In the genomic region with DNA sequence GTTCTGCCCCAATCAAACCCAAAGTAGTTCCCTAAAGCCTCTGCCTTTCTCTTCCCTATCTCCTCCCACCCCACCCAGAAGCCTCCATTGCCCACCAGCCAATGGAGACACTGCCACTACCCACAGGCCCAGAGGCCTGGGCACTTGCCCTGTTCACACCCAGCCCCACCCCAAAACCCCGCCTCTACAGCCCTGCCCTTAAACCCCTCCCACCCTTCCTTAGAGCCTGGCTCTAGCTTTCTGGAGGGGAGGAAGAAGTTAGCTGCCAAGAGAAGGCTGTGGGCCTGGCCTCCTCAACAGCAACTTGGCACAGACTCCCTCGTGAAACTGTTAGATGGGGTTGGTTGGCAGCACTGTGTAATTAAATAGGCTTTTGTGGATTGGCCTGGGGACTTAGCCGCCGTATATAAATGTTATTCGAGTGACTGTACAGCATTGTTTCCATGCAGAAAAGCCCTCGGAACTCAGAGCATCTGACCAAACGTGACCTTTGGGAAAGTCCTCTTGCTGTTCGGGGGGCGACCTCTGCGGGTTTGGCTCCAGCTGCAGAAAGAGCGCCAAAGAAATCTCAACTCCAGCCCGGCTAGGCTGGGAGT, we compare ENCODE assay signal across 8 cellular contexts. TPM values are rescaled to one million over a fixed set of nuclear protein-coding genes. Genes with fewer than 3 reads are reported as not detected.
DNase-seq lines count a peak whose midpoint lies in the region; ATAC-seq and TF ChIP-seq lines count a peak whose summit lies in the region.

No MANE protein-coding gene starts in this region.

- H3K4me3 Mint-ChIP-seq in activated CD8-positive, alpha-beta memory T cell treated with anti-CD3 and anti-CD28 coated beads, Interleukin-2, amount 10 ng/mL, durations not matched to agents 7 days and 5 days, result peak overlapping the region; percentile 76
- peak overlapping the region; percentile 78 to 85 for H3K4me3 Mint-ChIP-seq in effector memory CD8-positive, alpha-beta T cell

- POLR2A ChIA-PET in Panc1 (lab: Charles Lee), result no interaction called here

- H3K9me3 Mint-ChIP-seq in activated CD8-positive, alpha-beta memory T cell treated with anti-CD3 and anti-CD28 coated beads, Interleukin-2, amount 10 ng/mL, durations not matched to agents 7 days and 5 days (ENCODE audit: low read depth), result no peaks in the 10 kb centered on the region
- H3K9me3 Mint-ChIP-seq in effector memory CD8-positive, alpha-beta T cell, result no peaks in the 10 kb centered on the region

- H3K9me3 ChIP-seq in Panc1 (ENCODE audit: control insufficient read depth, insufficient read depth, low read depth, low read length) (no peaks in the 10 kb centered on the region), muscle layer of duodenum (ENCODE audit: control insufficient read depth in 1 of 2, low read length in 2 of 2) (no peaks in the 10 kb centered on the region)

- peaks cover 3% of the 10 kb centered on the region for H3K27me3 Mint-ChIP-seq in activated CD8-positive, alpha-beta memory T cell treated with anti-CD3 and anti-CD28 coated beads, Interleukin-2, amount 10 ng/mL, durations not matched to agents 7 days and 5 days
- peaks cover 16 to 37% of the 10 kb centered on the region in 2 donors for H3K27me3 Mint-ChIP-seq in effector memory CD8-positive, alpha-beta T cell

- peaks cover 13% of the 10 kb centered on the region for H3K4me1 ChIP-seq in Panc1 (ENCODE audit: control insufficient read depth, insufficient read depth, low read length)
- peaks cover 0 to 8% of the 10 kb centered on the region in 2 donors for H3K4me1 ChIP-seq in muscle layer of duodenum (ENCODE audit: control insufficient read depth in 1 of 2, insufficient read depth in 2 of 2, low read length in 2 of 2)

- no peaks in the 10 kb centered on the region for H3K36me3 Mint-ChIP-seq in activated CD8-positive, alpha-beta memory T cell treated with anti-CD3 and anti-CD28 coated beads, Interleukin-2, amount 10 ng/mL, durations not matched to agents 7 days and 5 days
- H3K36me3 Mint-ChIP-seq in effector memory CD8-positive, alpha-beta T cell (ENCODE audit: insufficient read depth), result no peaks in the 10 kb centered on the region

- DNase-seq in activated CD8-positive, alpha-beta memory T cell treated with anti-CD3 and anti-CD28 coated beads, Interleukin-2, amount 10 ng/mL, durations not matched to agents 7 days and 5 days, result no peak
- no peak for DNase-seq in activated CD8-positive, alpha-beta memory T cell treated with anti-CD3 and anti-CD28 coated beads, Interleukin-2, amount 50 U/mL, for 4 hours
- DNase-seq in Panc1 (ENCODE audit: low read depth, low spot score) (no peak), RKO (ENCODE audit: low spot score) (no peak), NCI-H1092 (lab: John Stamatoyannopoulos, UW) (no peak)
- no peak for DNase-seq in effector memory CD8-positive, alpha-beta T cell
- no peak for DNase-seq in stimulated activated CD8-positive, alpha-beta memory T cell treated with anti-CD3 and anti-CD28 coated beads, Interleukin-4, amount 100 ng/mL, for 48 hours

- H3K4me1 Mint-ChIP-seq in activated CD8-positive, alpha-beta memory T cell treated with anti-CD3 and anti-CD28 coated beads, Interleukin-2, amount 10 ng/mL, durations not matched to agents 7 days and 5 days, result peaks cover 16% of the 10 kb centered on the region
- peaks cover 10 to 15% of the 10 kb centered on the region in 2 donors for H3K4me1 Mint-ChIP-seq in effector memory CD8-positive, alpha-beta T cell (ENCODE audit: low read depth in 2 of 2)

- intact Hi-C loops in Panc1 (cut with micrococcal nuclease; ENCODE audit: unreplicated experiment), result no loop called here

- ATAC-seq in activated CD8-positive, alpha-beta memory T cell treated with anti-CD3 and anti-CD28 coated beads, Interleukin-2, amount 10 ng/mL, durations not matched to agents 7 days and 5 days, result no peak
- ATAC-seq in Panc1, result peak; percentile 43
- ATAC-seq in effector memory CD8-positive, alpha-beta T cell (replicated peaks), result no peak

- in situ Hi-C loops in Panc1 (cut with HindIII; ENCODE audit: low pct_unique_long_range_greater_than_20kb, low sequenced_read_pairs), result no loop called here

- H3K27ac ChIP-seq in Panc1 (ENCODE audit: low read length) (peak overlapping the region; percentile 41; the same call in 1 of the 2 replicates), muscle layer of duodenum (ENCODE audit: low read length) (no peak overlapping the region)

- no peak for TF ChIP-seq CTCF in Panc1 (IDR thresholded peaks at IDR 0.05)

- no peaks in the 10 kb centered on the region for H3K36me3 ChIP-seq in Panc1 (ENCODE audit: control insufficient read depth, insufficient read depth, low read length)
- H3K36me3 ChIP-seq in muscle layer of duodenum (ENCODE audit: control insufficient read depth in 1 of 2, insufficient read depth in 2 of 2, low read length in 2 of 2), result no peaks in the 10 kb centered on the region

- BruUV-seq in Panc1 (replicated peaks; lab: Mats Ljungman, UMichigan), result no TSS peak

- H3K27me3 ChIP-seq in Panc1 (ENCODE audit: control insufficient read depth, insufficient read depth, low read length), result no peaks in the 10 kb centered on the region
- H3K27me3 ChIP-seq in muscle layer of duodenum (ENCODE audit: low read depth, low read length), result no peaks in the 10 kb centered on the region

- no peak overlapping the region for H3K27ac Mint-ChIP-seq in activated CD8-positive, alpha-beta memory T cell treated with anti-CD3 and anti-CD28 coated beads, Interleukin-2, amount 10 ng/mL, durations not matched to agents 7 days and 5 days
- peak overlapping the region in 1 of 2 donors; percentile 69 for H3K27ac Mint-ChIP-seq in effector memory CD8-positive, alpha-beta T cell

- CTCF ChIA-PET in activated CD8-positive, alpha-beta memory T cell treated with anti-CD3 and anti-CD28 coated beads, Interleukin-2, amount 10 ng/mL, durations not matched to agents 7 days and 5 days (lab: Charles Lee), result interaction anchor here (0.8 to 10.0 kb wide), 22 partner anchors 10 to 270 kb away, joined by 3 to 108 read pairs (median 4); partner anchors contain the start of genes RING1 and RPS18
- CTCF ChIA-PET in Panc1 (lab: Charles Lee), result interaction anchor here (0.6 to 0.8 kb wide), 5 partner anchors 19 to 657 kb away, joined by 3 to 12 read pairs (median 3); no protein-coding TSS in a partner anchor

- H3K4me3 ChIP-seq in Panc1 (ENCODE audit: low read depth in 2 of 2, low read length in 2 of 2) (peak overlapping the region in 1 of 2 experiments; percentile 49; a peak in 2 of 4 replicates), muscle layer of duodenum (ENCODE audit: low read depth in 1 of 2, low read length in 2 of 2) (peak overlapping the region; percentile 1 to 60)

RNA-seq across cellular contexts. Expression of gene COL11A2, which starts 31.4 kb away (rescaled TPM):
- total RNA-seq in activated CD8-positive, alpha-beta memory T cell treated with anti-CD3 and anti-CD28 coated beads, Interleukin-2, amount 10 ng/mL, durations not matched to agents 7 days and 5 days, result under 1 TPM; 0.77 to 0.79 TPM
- 0.57 TPM for total RNA-seq in Panc1 (2021; ENCODE audit: unreplicated experiment)
- 0.94 TPM for polyA plus RNA-seq in Panc1 (2012; ENCODE audit: insufficient read length)

RNA-seq across cellular contexts. Expression of gene RXRB, which starts 39.6 kb away (rescaled TPM):
- total RNA-seq in activated CD8-positive, alpha-beta memory T cell treated with anti-CD3 and anti-CD28 coated beads, Interleukin-2, amount 10 ng/mL, durations not matched to agents 7 days and 5 days, result 10 to 100 TPM; 36.0 to 38.9 TPM
- total RNA-seq in Panc1 (2021; ENCODE audit: unreplicated experiment), result 27.4 TPM
- 28.5 TPM for polyA plus RNA-seq in Panc1 (2012; ENCODE audit: insufficient read length)

RNA-seq across cellular contexts. Expression of gene SLC39A7, which starts 39.8 kb away (rescaled TPM):
- total RNA-seq in activated CD8-positive, alpha-beta memory T cell treated with anti-CD3 and anti-CD28 coated beads, Interleukin-2, amount 10 ng/mL, durations not matched to agents 7 days and 5 days, result 10 to 100 TPM; 50.1 to 63.9 TPM
- 135 TPM for total RNA-seq in Panc1 (2021; ENCODE audit: unreplicated experiment)
- polyA plus RNA-seq in Panc1 (2012; ENCODE audit: insufficient read length), result 155 TPM

RNA-seq across cellular contexts. Expression of gene HSD17B8, which starts 43.6 kb away (rescaled TPM):
- total RNA-seq in activated CD8-positive, alpha-beta memory T cell treated with anti-CD3 and anti-CD28 coated beads, Interleukin-2, amount 10 ng/mL, durations not matched to agents 7 days and 5 days, result 10 to 100 TPM; 18.6 to 20.9 TPM
- 7.4 TPM for total RNA-seq in Panc1 (2021; ENCODE audit: unreplicated experiment)
- polyA plus RNA-seq in Panc1 (2012; ENCODE audit: insufficient read length), result 8.9 TPM

RNA-seq across cellular contexts. Expression of gene RING1, which starts 47.5 kb away (rescaled TPM):
- 10 to 100 TPM; 32.6 to 37.8 TPM for total RNA-seq in activated CD8-positive, alpha-beta memory T cell treated with anti-CD3 and anti-CD28 coated beads, Interleukin-2, amount 10 ng/mL, durations not matched to agents 7 days and 5 days
- total RNA-seq in Panc1 (2021; ENCODE audit: unreplicated experiment), result 33.7 TPM
- 63.5 TPM for polyA plus RNA-seq in Panc1 (2012; ENCODE audit: insufficient read length)
